ENCODE assay signal across 10 cellular contexts in the genomic region with DNA sequence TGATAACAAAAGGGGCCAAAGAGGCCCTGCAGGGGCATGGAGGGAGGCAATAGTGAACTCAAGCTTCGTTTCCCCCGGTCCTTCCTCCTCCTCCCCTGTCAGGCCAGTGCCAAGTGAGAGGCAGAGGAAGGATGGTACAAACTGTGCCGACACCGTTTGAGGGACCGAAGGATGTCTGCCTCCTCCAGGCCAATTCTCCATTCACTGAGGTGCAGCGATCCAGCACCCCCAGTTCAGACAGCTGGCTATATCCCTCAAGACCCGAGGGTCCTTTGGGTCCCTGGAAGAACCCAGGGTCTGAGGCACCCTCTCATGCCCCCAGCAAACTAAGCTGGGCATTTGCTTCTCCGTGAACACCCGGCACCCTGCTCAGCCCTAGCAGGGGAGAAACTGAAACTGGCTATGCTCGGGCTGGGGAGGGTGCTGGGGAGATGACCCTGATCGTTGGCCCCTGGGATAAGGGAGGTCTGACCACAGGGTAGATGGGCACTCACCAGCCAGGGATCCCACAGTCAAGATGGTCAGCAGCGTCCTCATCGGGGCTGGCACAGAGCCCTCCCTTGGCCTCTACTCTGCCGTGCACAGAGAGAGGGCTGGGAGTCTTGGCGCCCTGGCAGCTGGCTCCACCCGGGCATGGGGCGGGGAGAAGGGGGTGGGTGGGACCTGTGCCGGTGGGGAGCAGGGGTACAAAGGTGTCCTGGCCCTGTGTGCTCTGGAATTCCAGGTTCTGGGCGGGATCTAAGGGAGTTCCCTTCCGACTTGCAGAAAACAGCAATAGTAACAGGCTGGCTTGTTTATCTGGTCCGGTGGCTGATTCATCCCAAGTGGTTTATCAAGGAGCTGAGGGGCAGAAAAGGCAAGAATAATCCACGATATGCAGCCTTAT. TPM values are rescaled to one million over a fixed set of nuclear protein-coding genes. Genes with fewer than 3 reads are reported as not detected.
DNase-seq lines count a peak whose midpoint lies in the region; ATAC-seq lines count a peak whose summit lies in the region.
"Had no signal": no experiment of that assay in that cellular context is flagged by ENCODE, and none has a peak within 500 bp of the region (broad histone marks: within the 10 kb centered on the region; RNA-seq: fewer than 3 reads in every experiment).

A gene with protein sequence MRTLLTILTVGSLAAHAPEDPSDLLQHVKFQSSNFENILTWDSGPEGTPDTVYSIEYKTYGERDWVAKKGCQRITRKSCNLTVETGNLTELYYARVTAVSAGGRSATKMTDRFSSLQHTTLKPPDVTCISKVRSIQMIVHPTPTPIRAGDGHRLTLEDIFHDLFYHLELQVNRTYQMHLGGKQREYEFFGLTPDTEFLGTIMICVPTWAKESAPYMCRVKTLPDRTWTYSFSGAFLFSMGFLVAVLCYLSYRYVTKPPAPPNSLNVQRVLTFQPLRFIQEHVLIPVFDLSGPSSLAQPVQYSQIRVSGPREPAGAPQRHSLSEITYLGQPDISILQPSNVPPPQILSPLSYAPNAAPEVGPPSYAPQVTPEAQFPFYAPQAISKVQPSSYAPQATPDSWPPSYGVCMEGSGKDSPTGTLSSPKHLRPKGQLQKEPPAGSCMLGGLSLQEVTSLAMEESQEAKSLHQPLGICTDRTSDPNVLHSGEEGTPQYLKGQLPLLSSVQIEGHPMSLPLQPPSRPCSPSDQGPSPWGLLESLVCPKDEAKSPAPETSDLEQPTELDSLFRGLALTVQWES (minus strand): TSS at position 595 of the 886 bp plus-strand sequence. CDS start 58 bp downstream, at position 537.

- DNase-seq in EH (ENCODE audit: low read depth) (peak; percentile 17), RPMI8226 (peak; percentile 25), glomerular visceral epithelial cell (ENCODE audit: extremely low spot score) (peak; percentile 39), sciatic nerve (ENCODE audit: low spot score) (no peak), occipital lobe (lab: John Stamatoyannopoulos, UW) (no peak)
- no peak for DNase-seq in activated naive CD4-positive, alpha-beta T cell treated with anti-CD3 and anti-CD28 coated beads, Interleukin-2, amount 50 U/mL, for 72 hours (ENCODE audit: low spot score in 2 of 2)
- no peak for DNase-seq in NK-92 treated with Interleukin-12 subunit alpha and Interleukin-12 subunit beta, amount 100 ng/mL, for 24 hours (lab: John Stamatoyannopoulos, UW)
- DNase-seq: activated naive CD4-positive, alpha-beta T cell treated with anti-CD3 and anti-CD28 coated beads, Interleukin-2, amount 50 U/mL, for 16 hours; SHP77 treated with DMSO at 0.1 percent for 48 hours had no signal

- H3K36me3 Mint-ChIP-seq in activated naive CD4-positive, alpha-beta T cell treated with anti-CD3 and anti-CD28 coated beads, Interleukin-2, amount 50 U/mL, for 72 hours = no peaks in the 10 kb centered on the region

- intact Hi-C loops in sciatic nerve (cut with DNase I) = no loop called here

- no peaks in the 10 kb centered on the region for H3K9me3 Mint-ChIP-seq in activated naive CD4-positive, alpha-beta T cell treated with anti-CD3 and anti-CD28 coated beads, Interleukin-2, amount 50 U/mL, for 72 hours

- H3K27ac Mint-ChIP-seq in activated naive CD4-positive, alpha-beta T cell treated with anti-CD3 and anti-CD28 coated beads, Interleukin-2, amount 50 U/mL, for 72 hours = peak within 1 kb of the TSS in 1 of 2 donors; percentile 15

- ATAC-seq in sciatic nerve (peak; percentile 39), HG02885 (IDR thresholded peaks at IDR 0.05; ENCODE audit: poor library complexity, unreplicated experiment) (no peak)
- ATAC-seq in activated naive CD4-positive, alpha-beta T cell treated with anti-CD3 and anti-CD28 coated beads, Interleukin-2, amount 50 U/mL, for 72 hours = no peak

RNA-seq across cellular contexts. Expression of the gene that starts here (rescaled TPM):
- total RNA-seq in sciatic nerve (not detected), occipital lobe (not detected)
- total RNA-seq in activated naive CD4-positive, alpha-beta T cell treated with anti-CD3 and anti-CD28 coated beads, Interleukin-2, amount 50 U/mL, for 72 hours = not detected

Comparison
In these comparisons a context has a peak if more than half of its experiments do, and no peak if none do; other contexts are left out.
1. Peak in ATAC-seq in sciatic nerve; RNA of the gene not detected or under 1 TPM.
2. DNase-seq: peak in EH (single experiment), RPMI8226 (single experiment) and glomerular visceral epithelial cell (single experiment); none in sciatic nerve (single experiment), activated naive CD4-positive, alpha-beta T cell treated with anti-CD3 and anti-CD28 coated beads, Interleukin-2, amount 50 U/mL, for 72 hours (0 of 2), NK-92 treated with Interleukin-12 subunit alpha and Interleukin-12 subunit beta, amount 100 ng/mL, for 24 hours (single experiment) and occipital lobe (single experiment).